25 cellular contexts compared by ENCODE assay signal in genomic region chr12:56451147-56451546, GRCh38. TPM values are rescaled to one million over a fixed set of nuclear protein-coding genes. Genes with fewer than 3 reads are reported as not detected.
"Had no signal": no experiment of that assay in that cellular context is flagged by ENCODE, and none has a peak within 500 bp of the region (broad histone marks: within the 10 kb centered on the region; RNA-seq: fewer than 3 reads in every experiment).

No MANE protein-coding gene starts in this region.

- H3K36me3 ChIP-seq: adrenal gland, ascending aorta, left ventricle myocardium inferior, tibial artery had no signal

- H3K4me1 ChIP-seq: ascending aorta had no signal

- H3K27ac Mint-ChIP-seq: activated CD4-positive, alpha-beta memory T cell treated with anti-CD3 and anti-CD28 coated beads, Interleukin-2, amount 10 ng/mL, durations not matched to agents 7 days and 5 days; activated naive CD4-positive, alpha-beta T cell treated with anti-CD3 and anti-CD28 coated beads, Interleukin-2, amount 50 U/mL, for 24 hours; activated T-cell treated with anti-CD3 and anti-CD28 coated beads, Interleukin-2, amount 50 U/mL, for 72 hours; effector memory CD8-positive, alpha-beta T cell had no signal

- H3K27me3 ChIP-seq: adrenal gland, ascending aorta, dorsolateral prefrontal cortex, hepatocyte had no signal

- H3K4me3 ChIP-seq: adrenal gland, ascending aorta, dorsolateral prefrontal cortex, hepatocyte, left ventricle myocardium inferior, tibial artery had no signal

- H3K27ac ChIP-seq: adrenal gland, ascending aorta, dorsolateral prefrontal cortex, hepatocyte, left ventricle myocardium inferior, tibial artery had no signal

- H3K27me3 Mint-ChIP-seq: activated naive CD4-positive, alpha-beta T cell treated with anti-CD3 and anti-CD28 coated beads, Interleukin-2, amount 50 U/mL, for 24 hours; effector memory CD8-positive, alpha-beta T cell; naive thymus-derived CD8-positive, alpha-beta T cell; stimulated activated naive CD8-positive, alpha-beta T cell treated with anti-CD3 and anti-CD28 coated beads, Interleukin-15, amount 100 ng/mL, for 72 hours had no signal

- H2AFZ ChIP-seq: hepatocyte had no signal

- H3K36me3 Mint-ChIP-seq: activated naive CD4-positive, alpha-beta T cell treated with anti-CD3 and anti-CD28 coated beads, Interleukin-2, amount 50 U/mL, for 24 hours; naive thymus-derived CD8-positive, alpha-beta T cell had no signal

- H3K4me2 ChIP-seq: hepatocyte had no signal

- H3K9me3 Mint-ChIP-seq: activated CD4-positive, alpha-beta memory T cell treated with anti-CD3 and anti-CD28 coated beads, Interleukin-2, amount 10 ng/mL, durations not matched to agents 7 days and 5 days; activated naive CD4-positive, alpha-beta T cell treated with anti-CD3 and anti-CD28 coated beads, Interleukin-2, amount 50 U/mL, for 24 hours; activated T-cell treated with anti-CD3 and anti-CD28 coated beads, Interleukin-2, amount 50 U/mL, for 72 hours; effector memory CD8-positive, alpha-beta T cell; naive thymus-derived CD8-positive, alpha-beta T cell; stimulated activated naive CD8-positive, alpha-beta T cell treated with anti-CD3 and anti-CD28 coated beads, Interleukin-15, amount 100 ng/mL, for 72 hours had no signal

- DNase-seq: activated CD4-positive, alpha-beta memory T cell treated with anti-CD3 and anti-CD28 coated beads, Interleukin-2, amount 10 ng/mL, durations not matched to agents 7 days and 5 days; activated CD4-positive, alpha-beta T cell treated with anti-CD3 and anti-CD28 coated beads for 48 hours; activated gamma-delta T cell treated with Interleukin-2 at 50 U/mL for 16 hours; activated T-cell treated with anti-CD3 and anti-CD28 coated beads, Interleukin-2, amount 50 U/mL, for 72 hours; adrenal gland; central memory CD4-positive, alpha-beta T cell; dorsolateral prefrontal cortex; effector memory CD8-positive, alpha-beta T cell; glutamatergic neuron; kidney glomerular epithelial cell; left ventricle myocardium inferior; naive thymus-derived CD8-positive, alpha-beta T cell; occipital lobe; stimulated activated CD4-positive, alpha-beta T cell treated with anti-CD3 and anti-CD28 coated beads, Interleukin-2, amount 100 ng/mL, for 48 hours; stimulated activated CD8-positive, alpha-beta memory T cell treated with anti-CD3 and anti-CD28 coated beads, Interleukin-4, amount 100 ng/mL, for 48 hours; stimulated activated naive CD8-positive, alpha-beta T cell treated with anti-CD3 and anti-CD28 coated beads, Interleukin-15, amount 100 ng/mL, for 72 hours; tibial artery had no signal

- ATAC-seq: activated T-cell treated with anti-CD3 and anti-CD28 coated beads, Interleukin-2, amount 50 U/mL, for 72 hours; effector memory CD8-positive, alpha-beta T cell; esophagus mucosa; naive thymus-derived CD8-positive, alpha-beta T cell; stimulated activated naive CD8-positive, alpha-beta T cell treated with anti-CD3 and anti-CD28 coated beads, Interleukin-15, amount 100 ng/mL, for 72 hours had no signal

- H3K9me3 ChIP-seq: adrenal gland, ascending aorta, left ventricle myocardium inferior, tibial artery had no signal

- H3K4me3 Mint-ChIP-seq: activated CD4-positive, alpha-beta memory T cell treated with anti-CD3 and anti-CD28 coated beads, Interleukin-2, amount 10 ng/mL, durations not matched to agents 7 days and 5 days; stimulated activated naive CD8-positive, alpha-beta T cell treated with anti-CD3 and anti-CD28 coated beads, Interleukin-15, amount 100 ng/mL, for 72 hours had no signal

RNA-seq across cellular contexts. Expression of gene MIP, which starts 3.3 kb away (rescaled TPM):
- total RNA-seq: activated CD4-positive, alpha-beta memory T cell treated with anti-CD3 and anti-CD28 coated beads, Interleukin-2, amount 10 ng/mL, durations not matched to agents 7 days and 5 days; activated T-cell treated with anti-CD3 and anti-CD28 coated beads, Interleukin-2, amount 50 U/mL, for 72 hours; ascending aorta; endothelial cell of umbilical vein; esophagus mucosa; hepatocyte; left ventricle myocardium inferior; naive thymus-derived CD8-positive, alpha-beta T cell; posterior vena cava; T-helper 1 cell treated with Interleukin-12 subunit alpha and Interleukin-12 subunit beta and Interleukin-4 antibody, amounts not matched to agents 30 ng/mL and 1 ng/mL, for 36 hours; urinary bladder had no signal
- polyA plus RNA-seq: hepatocyte; naive thymus-derived CD8-positive, alpha-beta T cell; urinary bladder had no signal

RNA-seq across cellular contexts. Expression of gene GLS2, which starts 36.8 kb away (rescaled TPM):
- total RNA-seq: ascending aorta had no signal
